Comparison of ENCODE assay signal across 22 cellular contexts in genomic region chr15:79397264-79397663, GRCh38.
"Had no signal": no experiment of that assay in that cellular context is flagged by ENCODE, and none has a peak within 500 bp of the region (broad histone marks: within the 10 kb centered on the region; RNA-seq: fewer than 3 reads in every experiment).

No MANE protein-coding gene starts in this region.

- H3K4me1 ChIP-seq: colonic mucosa, foreskin keratinocyte, gastrocnemius medialis had no signal

- H3K27ac ChIP-seq: colonic mucosa, coronary artery, dorsolateral prefrontal cortex, epithelial cell of prostate, esophagus squamous epithelium, foreskin keratinocyte, gastrocnemius medialis, gastroesophageal sphincter, heart left ventricle, heart right ventricle had no signal

- DNase-seq: colonic mucosa; cortex of kidney; dermis blood vessel endothelial cell; dorsolateral prefrontal cortex; effector CD4-positive, alpha-beta T cell; effector CD8-positive, alpha-beta T cell; effector memory CD4-positive, alpha-beta T cell; effector memory CD8-positive, alpha-beta T cell; endodermal cell; erythroblast; esophagus squamous epithelium; foreskin fibroblast; foreskin keratinocyte; foreskin melanocyte; gastrocnemius medialis; glutamatergic neuron; head of caudate nucleus; heart left ventricle; heart right ventricle had no signal

- H3K9me3 ChIP-seq: colonic mucosa, esophagus squamous epithelium, gastrocnemius medialis, heart left ventricle had no signal

- H3K36me3 ChIP-seq: colonic mucosa, esophagus squamous epithelium, gastrocnemius medialis, gastroesophageal sphincter, heart left ventricle, heart right ventricle had no signal

- H3K27me3 ChIP-seq: colonic mucosa, esophagus squamous epithelium, foreskin keratinocyte, gastrocnemius medialis, gastroesophageal sphincter had no signal

- H3K4me3 ChIP-seq: colonic mucosa, coronary artery, dorsolateral prefrontal cortex, esophagus squamous epithelium, gastrocnemius medialis, gastroesophageal sphincter, heart left ventricle, heart right ventricle had no signal
